ENCODE assay signal across 1 cellular context in the genomic region with DNA sequence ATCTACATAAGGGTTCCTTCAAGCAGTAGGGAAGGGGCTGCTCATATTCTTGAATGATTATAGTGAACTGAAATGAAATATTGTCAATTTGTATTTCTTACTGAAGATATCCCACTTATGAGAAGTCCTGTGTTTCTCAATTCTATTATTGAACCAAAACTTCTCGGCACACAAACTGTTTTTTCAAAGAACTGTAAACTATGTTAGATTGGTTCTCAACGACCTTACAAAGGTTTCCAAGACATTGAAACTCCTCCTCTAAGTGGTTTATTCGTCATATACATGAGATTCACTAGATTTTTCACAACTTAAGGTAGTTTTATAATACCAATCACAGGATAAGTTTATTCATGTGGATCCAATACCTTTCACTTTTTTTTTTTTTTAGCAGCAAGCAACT.
TF ChIP-seq lines count a peak whose summit lies in the region.

No MANE protein-coding gene starts in this region.

TF ChIP-seq in A549, 52 proteins besides CTCF, POLR2A, EP300 and RAD21 (continued from another document):
- TF ChIP-seq, protein P1, sequence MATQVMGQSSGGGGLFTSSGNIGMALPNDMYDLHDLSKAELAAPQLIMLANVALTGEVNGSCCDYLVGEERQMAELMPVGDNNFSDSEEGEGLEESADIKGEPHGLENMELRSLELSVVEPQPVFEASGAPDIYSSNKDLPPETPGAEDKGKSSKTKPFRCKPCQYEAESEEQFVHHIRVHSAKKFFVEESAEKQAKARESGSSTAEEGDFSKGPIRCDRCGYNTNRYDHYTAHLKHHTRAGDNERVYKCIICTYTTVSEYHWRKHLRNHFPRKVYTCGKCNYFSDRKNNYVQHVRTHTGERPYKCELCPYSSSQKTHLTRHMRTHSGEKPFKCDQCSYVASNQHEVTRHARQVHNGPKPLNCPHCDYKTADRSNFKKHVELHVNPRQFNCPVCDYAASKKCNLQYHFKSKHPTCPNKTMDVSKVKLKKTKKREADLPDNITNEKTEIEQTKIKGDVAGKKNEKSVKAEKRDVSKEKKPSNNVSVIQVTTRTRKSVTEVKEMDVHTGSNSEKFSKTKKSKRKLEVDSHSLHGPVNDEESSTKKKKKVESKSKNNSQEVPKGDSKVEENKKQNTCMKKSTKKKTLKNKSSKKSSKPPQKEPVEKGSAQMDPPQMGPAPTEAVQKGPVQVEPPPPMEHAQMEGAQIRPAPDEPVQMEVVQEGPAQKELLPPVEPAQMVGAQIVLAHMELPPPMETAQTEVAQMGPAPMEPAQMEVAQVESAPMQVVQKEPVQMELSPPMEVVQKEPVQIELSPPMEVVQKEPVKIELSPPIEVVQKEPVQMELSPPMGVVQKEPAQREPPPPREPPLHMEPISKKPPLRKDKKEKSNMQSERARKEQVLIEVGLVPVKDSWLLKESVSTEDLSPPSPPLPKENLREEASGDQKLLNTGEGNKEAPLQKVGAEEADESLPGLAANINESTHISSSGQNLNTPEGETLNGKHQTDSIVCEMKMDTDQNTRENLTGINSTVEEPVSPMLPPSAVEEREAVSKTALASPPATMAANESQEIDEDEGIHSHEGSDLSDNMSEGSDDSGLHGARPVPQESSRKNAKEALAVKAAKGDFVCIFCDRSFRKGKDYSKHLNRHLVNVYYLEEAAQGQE (IDR thresholded peaks at IDR 0.05), result no peak
- TF ChIP-seq ZNF302 (CRISPR knock-in tag; IDR thresholded peaks at IDR 0.05) (no peak), BHLHE40 (IDR thresholded peaks at IDR 0.05; ENCODE audit: low read depth, low read length) (no peak), NFE2L2 (conservative IDR thresholded peaks at IDR 0.05; ENCODE audit: low read length) (no peak), MAFK (IDR thresholded peaks at IDR 0.05; ENCODE audit: partially characterized antibody) (no peak), KDM5A (IDR thresholded peaks at IDR 0.05) (no peak)
- TF ChIP-seq, protein P2, sequence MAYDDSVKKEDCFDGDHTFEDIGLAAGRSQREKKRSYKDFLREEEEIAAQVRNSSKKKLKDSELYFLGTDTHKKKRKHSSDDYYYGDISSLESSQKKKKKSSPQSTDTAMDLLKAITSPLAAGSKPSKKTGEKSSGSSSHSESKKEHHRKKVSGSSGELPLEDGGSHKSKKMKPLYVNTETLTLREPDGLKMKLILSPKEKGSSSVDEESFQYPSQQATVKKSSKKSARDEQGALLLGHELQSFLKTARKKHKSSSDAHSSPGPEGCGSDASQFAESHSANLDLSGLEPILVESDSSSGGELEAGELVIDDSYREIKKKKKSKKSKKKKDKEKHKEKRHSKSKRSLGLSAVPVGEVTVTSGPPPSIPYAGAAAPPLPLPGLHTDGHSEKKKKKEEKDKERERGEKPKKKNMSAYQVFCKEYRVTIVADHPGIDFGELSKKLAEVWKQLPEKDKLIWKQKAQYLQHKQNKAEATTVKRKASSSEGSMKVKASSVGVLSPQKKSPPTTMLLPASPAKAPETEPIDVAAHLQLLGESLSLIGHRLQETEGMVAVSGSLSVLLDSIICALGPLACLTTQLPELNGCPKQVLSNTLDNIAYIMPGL (CRISPR knock-in tag; IDR thresholded peaks at IDR 0.05; ENCODE audit: borderline replicate concordance), result no peak
